ENCODE assay signal across 8 cellular contexts in genomic region chr1:160260436-160261382, GRCh38. TPM values are rescaled to one million over a fixed set of nuclear protein-coding genes. Genes with fewer than 3 reads are reported as not detected.
DNase-seq lines count a peak whose midpoint lies in the region; ATAC-seq and TF ChIP-seq lines count a peak whose summit lies in the region.

No MANE protein-coding gene starts in this region.

- peaks cover 19% of the 10 kb centered on the region for H3K36me3 Mint-ChIP-seq in Caco-2 (ENCODE audit: insufficient read depth, unreplicated experiment)
- peaks cover 20% of the 10 kb centered on the region for H3K36me3 Mint-ChIP-seq in activated CD8-positive, alpha-beta T cell treated with anti-CD3 and anti-CD28 coated beads for 36 hours (ENCODE audit: low read depth)
- peaks cover 68% of the 10 kb centered on the region for H3K36me3 Mint-ChIP-seq in stimulated activated effector memory CD8-positive, alpha-beta T cell treated with anti-CD3 and anti-CD28 coated beads, Interleukin-12 subunit alpha, Interleukin-12 subunit beta, amount 100 ng/mL, for 72 hours

- TF ChIP-seq CTCF in Caco-2 (IDR thresholded peaks at IDR 0.05; ENCODE audit: insufficient read depth in 1 of 2, low read depth in 1 of 2, low read length in 1 of 2, severe bottlenecking in 1 of 2, unreplicated experiment in 1 of 2): no peak
- no peak for TF ChIP-seq CTCF in activated CD8-positive, alpha-beta T cell treated with anti-CD3 and anti-CD28 coated beads for 36 hours (IDR thresholded peaks at IDR 0.05)

- peaks cover 15% of the 10 kb centered on the region for H3K4me1 Mint-ChIP-seq in Caco-2 (ENCODE audit: low read depth, unreplicated experiment)
- H3K4me1 Mint-ChIP-seq in activated CD8-positive, alpha-beta T cell treated with anti-CD3 and anti-CD28 coated beads for 36 hours (ENCODE audit: low read depth): peaks cover 52% of the 10 kb centered on the region
- H3K4me1 Mint-ChIP-seq in stimulated activated effector memory CD8-positive, alpha-beta T cell treated with anti-CD3 and anti-CD28 coated beads, Interleukin-12 subunit alpha, Interleukin-12 subunit beta, amount 100 ng/mL, for 72 hours: peaks cover 41% of the 10 kb centered on the region

- peak overlapping the region; percentile 51 for H3K9ac ChIP-seq in HUES6 (ENCODE audit: low read length)

- no TSS peak for BruUV-seq in Caco-2 (replicated peaks; lab: Mats Ljungman, UMichigan)

- intact Hi-C loops in Caco-2 (cut with micrococcal nuclease; ENCODE audit: unreplicated experiment): no loop called here
- intact Hi-C loops in activated CD8-positive, alpha-beta T cell treated with anti-CD3 and anti-CD28 coated beads for 36 hours (cut with micrococcal nuclease): no loop called here
- intact Hi-C loops in right cardiac atrium (cut with DNase I): no loop called here

- WGBS in right cardiac atrium: 18% methylated on average over 6 of the region's 6 CpGs

- H3K27me3 Mint-ChIP-seq in Caco-2 (ENCODE audit: insufficient read depth, unreplicated experiment): no peaks in the 10 kb centered on the region
- no peaks in the 10 kb centered on the region for H3K27me3 Mint-ChIP-seq in activated CD8-positive, alpha-beta T cell treated with anti-CD3 and anti-CD28 coated beads for 36 hours

- POLR2A ChIA-PET in Caco-2 (lab: Charles Lee): interaction anchor here (1.0 to 2.4 kb wide), 3 partner anchors 8 to 24 kb away, joined by 3 to 19 read pairs (median 10); partner anchors contain the start of gene PEX19
- POLR2A ChIA-PET in activated CD8-positive, alpha-beta T cell treated with anti-CD3 and anti-CD28 coated beads for 36 hours (lab: Charles Lee): interaction anchor here (0.8 to 5.8 kb wide), 17 partner anchors 9 to 173 kb away, joined by 3 to 41 read pairs (median 3); partner anchors contain the start of genes COPA, NCSTN, PEA15 and PEX19

- DNase-seq in Caco-2 (peak in 1 of 2 experiments; percentile 5), right cardiac atrium (no peak), Kasumi-1 (lab: John Stamatoyannopoulos, UW) (no peak), SIG-M5 treated with dmso at 0.1 percent for 504 hours (lab: John Stamatoyannopoulos, UW; ENCODE audit: unreplicated experiment) (no peak)
- no peak for DNase-seq in activated CD8-positive, alpha-beta T cell treated with anti-CD3 and anti-CD28 coated beads for 36 hours
- DNase-seq in stimulated activated effector memory CD8-positive, alpha-beta T cell treated with anti-CD3 and anti-CD28 coated beads, Interleukin-12 subunit alpha, Interleukin-12 subunit beta, amount 100 ng/mL, for 72 hours (ENCODE audit: low spot score in 2 of 2): no peak

- ATAC-seq in activated CD8-positive, alpha-beta T cell treated with anti-CD3 and anti-CD28 coated beads for 36 hours: no peak
- no peak for ATAC-seq in right cardiac atrium
- ATAC-seq in stimulated activated effector memory CD8-positive, alpha-beta T cell treated with anti-CD3 and anti-CD28 coated beads, Interleukin-12 subunit alpha, Interleukin-12 subunit beta, amount 100 ng/mL, for 72 hours: no peak
- no peak for ATAC-seq in GM19397 (IDR thresholded peaks at IDR 0.05; ENCODE audit: unreplicated experiment)

- H3K9me3 Mint-ChIP-seq in Caco-2 (ENCODE audit: unreplicated experiment): no peaks in the 10 kb centered on the region
- H3K9me3 Mint-ChIP-seq in activated CD8-positive, alpha-beta T cell treated with anti-CD3 and anti-CD28 coated beads for 36 hours: no peaks in the 10 kb centered on the region
- no peaks in the 10 kb centered on the region for H3K9me3 Mint-ChIP-seq in stimulated activated effector memory CD8-positive, alpha-beta T cell treated with anti-CD3 and anti-CD28 coated beads, Interleukin-12 subunit alpha, Interleukin-12 subunit beta, amount 100 ng/mL, for 72 hours

- H3K27ac Mint-ChIP-seq in Caco-2 (ENCODE audit: unreplicated experiment): peak overlapping the region; percentile 97
- peak overlapping the region; percentile 97 for H3K27ac Mint-ChIP-seq in activated CD8-positive, alpha-beta T cell treated with anti-CD3 and anti-CD28 coated beads for 36 hours
- peak overlapping the region; percentile 100 for H3K27ac Mint-ChIP-seq in stimulated activated effector memory CD8-positive, alpha-beta T cell treated with anti-CD3 and anti-CD28 coated beads, Interleukin-12 subunit alpha, Interleukin-12 subunit beta, amount 100 ng/mL, for 72 hours

- H3K36me3 ChIP-seq in Caco-2 (ENCODE audit: control insufficient read depth, insufficient read depth, low read length): no peaks in the 10 kb centered on the region; the same call in 1 of the 2 replicates
- H3K36me3 ChIP-seq in HUES6 (ENCODE audit: control insufficient read depth, insufficient read depth, low read length): peaks cover 12% of the 10 kb centered on the region; the same call in 1 of the 2 replicates

- H3K4me1 ChIP-seq in Caco-2 (no peaks in the 10 kb centered on the region), HUES6 (ENCODE audit: control insufficient read depth, insufficient read depth, low read length) (peaks cover 17% of the 10 kb centered on the region), right cardiac atrium (ENCODE audit: control insufficient read depth, insufficient read depth, low read length) (no peaks in the 10 kb centered on the region)

- H3K4me3 Mint-ChIP-seq in Caco-2 (ENCODE audit: unreplicated experiment): peak overlapping the region; percentile 92
- H3K4me3 Mint-ChIP-seq in activated CD8-positive, alpha-beta T cell treated with anti-CD3 and anti-CD28 coated beads for 36 hours: peak overlapping the region; percentile 83
- peak overlapping the region; percentile 99 for H3K4me3 Mint-ChIP-seq in stimulated activated effector memory CD8-positive, alpha-beta T cell treated with anti-CD3 and anti-CD28 coated beads, Interleukin-12 subunit alpha, Interleukin-12 subunit beta, amount 100 ng/mL, for 72 hours

- CTCF ChIA-PET in Caco-2 (lab: Charles Lee): interaction anchor here (0.6 to 3.1 kb wide), 7 partner anchors 9 to 647 kb away, joined by 3 to 33 read pairs (median 4); no protein-coding TSS in a partner anchor
- CTCF ChIA-PET in activated CD8-positive, alpha-beta T cell treated with anti-CD3 and anti-CD28 coated beads for 36 hours (lab: Charles Lee): interaction anchor here (0.6 to 6.8 kb wide), 10 partner anchors 9 to 159 kb away, joined by 3 to 57 read pairs (median 3); partner anchors contain the start of gene PEX19

- H3K4me3 ChIP-seq in Caco-2 (ENCODE audit: low read depth, low read length) (peak overlapping the region; percentile 99), HUES6 (ENCODE audit: low read depth, low read length) (peak overlapping the region; percentile 93), right cardiac atrium (ENCODE audit: low read length) (peak overlapping the region; percentile 80)

- no peaks in the 10 kb centered on the region for H3K27me3 ChIP-seq in Caco-2 (replicated peaks; ENCODE audit: control insufficient read depth, insufficient read depth, low read length)
- H3K27me3 ChIP-seq in HUES6 (ENCODE audit: control insufficient read depth, insufficient read depth, low read length): 0 out of 2 replicates have a peak, but pooled peaks cover 4% of the 10 kb centered on the region
- H3K27me3 ChIP-seq in right cardiac atrium (ENCODE audit: control insufficient read depth, insufficient read depth): no peaks in the 10 kb centered on the region

- H3K9me3 ChIP-seq in Caco-2: no peaks in the 10 kb centered on the region
- no peaks in the 10 kb centered on the region for H3K9me3 ChIP-seq in HUES6 (ENCODE audit: control insufficient read depth, insufficient read depth, low read depth, low read length)
- no peaks in the 10 kb centered on the region for H3K9me3 ChIP-seq in right cardiac atrium (ENCODE audit: control insufficient read depth, low read length)

- H3K27ac ChIP-seq in HUES6 (ENCODE audit: low read depth, low read length) (peak overlapping the region; percentile 94; the same call in 1 of the 2 replicates), right cardiac atrium (ENCODE audit: low read length) (peak overlapping the region; percentile 84)

RNA-seq across cellular contexts. Expression of gene DCAF8, which starts 1.6 kb away (rescaled TPM):
- total RNA-seq in Caco-2 (2022): 112 and 116 TPM in 2 replicates
- 100 to 1,000 TPM; 116 TPM for total RNA-seq in activated CD8-positive, alpha-beta T cell treated with anti-CD3 and anti-CD28 coated beads for 36 hours
- total RNA-seq in right cardiac atrium: 100 to 1,000 TPM; 113 to 152 (median 122) TPM
- polyA plus RNA-seq in right cardiac atrium: 97.8 TPM

RNA-seq across cellular contexts. Expression of gene PEX19, which starts 24.2 kb away (rescaled TPM):
- total RNA-seq in Caco-2 (2022): 56.3 and 59.3 TPM in 2 replicates
- total RNA-seq in activated CD8-positive, alpha-beta T cell treated with anti-CD3 and anti-CD28 coated beads for 36 hours: 10 to 100 TPM; 52.9 to 56.9 TPM
- 100 to 1,000 TPM in 2 of 4 donors, 10 to 100 TPM in 2; 97.4 to 113 (median 105) TPM for total RNA-seq in right cardiac atrium
- polyA plus RNA-seq in right cardiac atrium: 42.5 TPM

RNA-seq across cellular contexts. Expression of gene PEA15, which starts 55.5 kb away (rescaled TPM):
- 84.9 and 85.1 TPM in 2 replicates for total RNA-seq in Caco-2 (2022)
- 10 to 100 TPM; 31.8 to 34.1 TPM for total RNA-seq in activated CD8-positive, alpha-beta T cell treated with anti-CD3 and anti-CD28 coated beads for 36 hours
- total RNA-seq in right cardiac atrium: 100 to 1,000 TPM; 169 to 223 (median 197) TPM
- polyA plus RNA-seq in right cardiac atrium: 219 TPM
